In the genomic region with DNA sequence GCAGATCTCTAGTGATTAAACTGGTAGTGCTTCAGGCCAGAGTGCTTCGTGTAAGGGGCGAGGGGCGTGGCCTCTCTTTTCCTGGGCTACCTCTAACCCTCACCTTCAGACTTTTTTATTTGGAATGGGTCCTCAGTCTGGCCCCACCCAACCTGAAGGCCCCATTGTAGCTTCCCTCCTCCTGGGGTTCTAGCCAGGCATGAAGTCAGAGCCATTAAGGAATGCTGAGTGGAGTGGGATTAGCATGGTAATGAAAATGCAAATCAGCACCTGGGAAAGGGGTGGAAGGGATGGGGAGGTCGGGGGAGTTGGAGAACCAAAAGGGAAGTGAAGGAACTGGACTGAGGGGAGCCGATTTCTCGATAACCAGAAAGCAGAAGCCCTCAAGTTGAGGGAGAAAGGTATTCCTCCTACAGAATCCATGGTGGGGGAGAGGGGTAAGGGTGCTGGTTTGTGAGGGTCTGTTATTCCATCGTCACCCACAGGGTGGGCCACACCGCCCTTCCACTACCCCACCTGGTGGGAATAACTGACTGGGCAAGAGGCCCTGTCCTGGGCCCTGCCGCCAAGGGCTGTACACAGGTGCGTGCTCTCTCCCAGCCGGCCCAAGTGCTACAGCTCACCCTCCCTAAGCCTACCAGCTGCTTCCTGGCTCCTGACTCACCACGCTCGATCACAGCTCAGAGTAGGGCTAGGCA, we compare ENCODE assay signal across 14 cellular contexts. TPM values are rescaled to one million over a fixed set of nuclear protein-coding genes. Genes with fewer than 3 reads are reported as not detected.
A peak's percentile ranks its signal among the peaks of the same experiment; 100 is the strongest.
DNase-seq lines count a peak whose midpoint lies in the region; ATAC-seq and TF ChIP-seq lines count a peak whose summit lies in the region.
"Had no signal": no experiment of that assay in that cellular context is flagged by ENCODE, and none has a peak within 500 bp of the region (broad histone marks: within the 10 kb centered on the region; RNA-seq: fewer than 3 reads in every experiment).

No MANE protein-coding gene starts in this region.

- peaks cover 5% of the 10 kb centered on the region for H3K27me3 Mint-ChIP-seq in CD4-positive, alpha-beta T cell

- peak overlapping the region; percentile 15 for H3K18ac ChIP-seq in neuronal stem cell (ENCODE audit: low read length)

- no peak overlapping the region for H2BK120ac ChIP-seq in neuronal stem cell (ENCODE audit: low read depth, low read length)

- no peak overlapping the region for H2AFZ ChIP-seq in neuronal stem cell (ENCODE audit: low read length)

- WGBS in neuronal stem cell (ENCODE audit: extremely low coverage in 2 of 2, insufficient read length in 2 of 2, insufficient replicate concordance in 1 of 2), 2 donors, result no CpG with 5 or more reads among the region's 13 CpGs

- H3K4me3 ChIP-seq in NT2/D1 (ENCODE audit: insufficient read length, low read depth) (peak overlapping the region; percentile 57), neuronal stem cell (ENCODE audit: low read length in 2 of 2) (no peak overlapping the region)
- H3K4me3 ChIP-seq: SJCRH30 had no signal

- H2BK15ac ChIP-seq in neuronal stem cell (ENCODE audit: low read length), result no peak overlapping the region

- no peaks in the 10 kb centered on the region for H3K4me1 Mint-ChIP-seq in CD4-positive, alpha-beta T cell (ENCODE audit: low read depth)
- H3K4me1 Mint-ChIP-seq: natural killer cell had no signal

- CTCF ChIA-PET in GM10248 (lab: Yijun Ruan, JAX), result interaction anchor here (1.0 to 7.9 kb wide), 6 partner anchors 9 to 61 kb away, joined by 3 to 75 read pairs (median 14); no protein-coding TSS in a partner anchor
- CTCF ChIA-PET in CD4-positive, alpha-beta T cell (lab: Charles Lee), result interaction anchor here (1.4 to 1.6 kb wide), 2 partner anchors 22 to 59 kb away, joined by 3 to 8 read pairs; no protein-coding TSS in a partner anchor

- H2BK12ac ChIP-seq in neuronal stem cell (ENCODE audit: low read length), result no peak overlapping the region

- H3K27ac Mint-ChIP-seq in CD4-positive, alpha-beta T cell, result no peak overlapping the region
- H3K27ac Mint-ChIP-seq: CD8-positive, alpha-beta T cell; natural killer cell had no signal

- no peak overlapping the region for H4K8ac ChIP-seq in neuronal stem cell (ENCODE audit: low read depth, low read length)

- H3K36me3 ChIP-seq in ES-I3 (ENCODE audit: insufficient read depth, low read length) (peaks cover 3% of the 10 kb centered on the region; the same call in 1 of the 2 replicates), NT2/D1 (ENCODE audit: insufficient read depth, insufficient read length, low read length) (peaks cover 42% of the 10 kb centered on the region), neuronal stem cell (replicated peaks in 1 of 2; ENCODE audit: control insufficient read depth in 2 of 2, insufficient read depth in 2 of 2, low read length in 2 of 2) (peaks cover 15 to 20% of the 10 kb centered on the region in 2 donors)
- H3K36me3 ChIP-seq: SJCRH30 had no signal

- no peaks in the 10 kb centered on the region for H3K9me3 Mint-ChIP-seq in CD4-positive, alpha-beta T cell
- H3K9me3 Mint-ChIP-seq: CD8-positive, alpha-beta T cell; natural killer cell had no signal

- POLR2A ChIA-PET in GM10248 (lab: Yijun Ruan, JAX), result no interaction called here
- POLR2A ChIA-PET in CD4-positive, alpha-beta T cell (lab: Charles Lee), result interaction anchor here (1.0 kb wide), 1 partner anchor 59 kb away, joined by 3 read pairs; no protein-coding TSS in a partner anchor

- ATAC-seq in esophagus mucosa, result peak; percentile 51
- no peak for ATAC-seq in GM18858 (IDR thresholded peaks at IDR 0.05; ENCODE audit: unreplicated experiment)
- ATAC-seq in CD4-positive, alpha-beta T cell (ENCODE audit: poor library complexity), result no peak
- ATAC-seq: CD8-positive, alpha-beta T cell; natural killer cell had no signal

- H3K4me3 Mint-ChIP-seq in CD4-positive, alpha-beta T cell, result no peak overlapping the region
- H3K4me3 Mint-ChIP-seq: CD8-positive, alpha-beta T cell; natural killer cell had no signal

- H3K4ac ChIP-seq in neuronal stem cell (ENCODE audit: low read length), result no peak overlapping the region

- H3K27me3 ChIP-seq in NT2/D1 (ENCODE audit: insufficient read depth, insufficient read length) (no peaks in the 10 kb centered on the region), neuronal stem cell (ENCODE audit: control insufficient read depth in 3 of 3, insufficient read depth in 3 of 3, low read depth in 1 of 3, low read length in 3 of 3) (no peaks in the 10 kb centered on the region)
- no peaks in the 10 kb centered on the region for H3K27me3 ChIP-seq in CD4-positive, alpha-beta T cell (ENCODE audit: control insufficient read depth, insufficient read depth, low read length)

- peaks cover 27% of the 10 kb centered on the region for H3K4me1 ChIP-seq in ES-I3 (ENCODE audit: insufficient read depth, low read length)
- no peaks in the 10 kb centered on the region for H3K4me1 ChIP-seq in NT2/D1 (ENCODE audit: insufficient read depth, insufficient read length)
- peaks cover 8 to 21% of the 10 kb centered on the region in 2 donors for H3K4me1 ChIP-seq in neuronal stem cell (ENCODE audit: control insufficient read depth in 2 of 2, insufficient read depth in 1 of 2, low read depth in 1 of 2, low read length in 2 of 2)

- H4K91ac ChIP-seq in neuronal stem cell (ENCODE audit: low read depth, low read length, poor library complexity), result no peak overlapping the region

- no peak overlapping the region for H3K27ac ChIP-seq in neuronal stem cell (replicated peaks; ENCODE audit: low read length)
- no peak overlapping the region for H3K27ac ChIP-seq in CD4-positive, alpha-beta T cell (ENCODE audit: low read depth, low read length)
- H3K27ac ChIP-seq: SJCRH30, VCaP had no signal

- no peaks in the 10 kb centered on the region for H3K36me3 Mint-ChIP-seq in CD4-positive, alpha-beta T cell (ENCODE audit: low read depth)
- H3K36me3 Mint-ChIP-seq: CD8-positive, alpha-beta T cell; natural killer cell had no signal

- H3K23ac ChIP-seq in neuronal stem cell (ENCODE audit: low read depth, low read length, poor library complexity), result no peak overlapping the region

- TF ChIP-seq CTCF in GM10248 (IDR thresholded peaks at IDR 0.05; ENCODE audit: control extremely low read depth, extremely low read depth, low read depth, missing control alignments), result no peak
- no peak for TF ChIP-seq CTCF in CD4-positive, alpha-beta T cell (IDR thresholded peaks at IDR 0.05)

- intact Hi-C loops in CD4-positive, alpha-beta T cell (cut with DNase I, micrococcal nuclease), result no loop called here

- H3K79me1 ChIP-seq in neuronal stem cell (ENCODE audit: low read depth, low read length), result peaks cover 4% of the 10 kb centered on the region

- no peak overlapping the region for H2AK5ac ChIP-seq in neuronal stem cell (ENCODE audit: low read depth, low read length)

- no peak overlapping the region for H3K4me2 ChIP-seq in neuronal stem cell (ENCODE audit: insufficient read depth, low read length, poor library complexity, severe bottlenecking)

- H3K9ac ChIP-seq in ES-I3 (ENCODE audit: low read depth, low read length) (peak overlapping the region; percentile 82), NT2/D1 (ENCODE audit: insufficient read length, low read depth) (peak overlapping the region; percentile 82), neuronal stem cell (ENCODE audit: low read depth, low read length, poor library complexity) (no peak overlapping the region)

- peak; percentile 87 for DNase-seq in NT2/D1 (ENCODE audit: low read depth, low spot score)
- no peak for DNase-seq in neuronal stem cell (ENCODE audit: low spot score)
- no peak for DNase-seq in GM10248 (ENCODE audit: extremely low spot score)
- no peak for DNase-seq in CD4-positive, alpha-beta T cell
- DNase-seq in activated CD4-positive, CD25-positive, alpha-beta regulatory T cell treated with anti-CD3 and anti-CD28 coated beads, Interleukin-2, amount 50 U/mL, for 72 hours, result no peak
- DNase-seq: activated T-cell treated with anti-CD3 and anti-CD28 coated beads for 4 hours; CD8-positive, alpha-beta T cell; natural killer cell; stimulated activated CD4-positive, alpha-beta T cell treated with anti-CD3 and anti-CD28 coated beads, Interleukin-15, amount 100 ng/mL, for 24 hours had no signal

- no peak overlapping the region for H3K14ac ChIP-seq in neuronal stem cell (ENCODE audit: low read length)

- H3K9me3 ChIP-seq in ES-I3 (ENCODE audit: control insufficient read depth, insufficient read depth, low read length), result no peaks in the 10 kb centered on the region
- no peaks in the 10 kb centered on the region for H3K9me3 ChIP-seq in NT2/D1 (ENCODE audit: insufficient read depth, low read length)
- H3K9me3 ChIP-seq in neuronal stem cell (replicated peaks in 1 of 2; ENCODE audit: control insufficient read depth in 2 of 2, insufficient read depth in 1 of 2, low read depth in 1 of 2, low read length in 2 of 2), result no peaks in the 10 kb centered on the region
- no peaks in the 10 kb centered on the region for H3K9me3 ChIP-seq in CD4-positive, alpha-beta T cell (ENCODE audit: control insufficient read depth, low read length)
- H3K9me3 ChIP-seq: SJCRH30 had no signal

- no peak overlapping the region for H2BK5ac ChIP-seq in neuronal stem cell (ENCODE audit: low read length)

RNA-seq across cellular contexts. Expression of a gene that starts 14.1 kb away (rescaled TPM):
- total RNA-seq in esophagus mucosa, result 0.44 TPM
- polyA plus RNA-seq in neuronal stem cell (2013, experiment 1 of 2), result 3.9 TPM
- 4.4 TPM for polyA plus RNA-seq in neuronal stem cell (2013, experiment 2 of 2)
- total RNA-seq in CD4-positive, alpha-beta T cell, result under 1 TPM; 0.19 to 0.22 TPM

RNA-seq across cellular contexts. Expression of a gene that starts 18.6 kb away (rescaled TPM):
- total RNA-seq in esophagus mucosa, result 7.6 TPM
- 8.8 TPM for polyA plus RNA-seq in neuronal stem cell (2013, experiment 1 of 2)
- polyA plus RNA-seq in neuronal stem cell (2013, experiment 2 of 2), result 7.5 TPM
- 10 to 100 TPM; 13.0 to 13.4 TPM for total RNA-seq in CD4-positive, alpha-beta T cell

RNA-seq across cellular contexts. Expression of a gene that starts 30.1 kb away (rescaled TPM):
- total RNA-seq in esophagus mucosa, result 81.3 TPM
- polyA plus RNA-seq in neuronal stem cell (2013, experiment 1 of 2), result 77.9 TPM
- 80.8 TPM for polyA plus RNA-seq in neuronal stem cell (2013, experiment 2 of 2)
- 100 to 1,000 TPM; 193 to 198 TPM for total RNA-seq in CD4-positive, alpha-beta T cell
- total RNA-seq: SJCRH30 had no signal

RNA-seq across cellular contexts. Expression of a gene that starts 41.1 kb away (rescaled TPM):
- 0.04 TPM for total RNA-seq in esophagus mucosa
- polyA plus RNA-seq in neuronal stem cell (2013, experiment 1 of 2), result 19.9 TPM
- polyA plus RNA-seq in neuronal stem cell (2013, experiment 2 of 2), result 21.1 TPM
- not detected for total RNA-seq in CD4-positive, alpha-beta T cell
- total RNA-seq: CD8-positive, alpha-beta T cell had no signal
